ENCODE assay signal across 9 cellular contexts in the genomic region with DNA sequence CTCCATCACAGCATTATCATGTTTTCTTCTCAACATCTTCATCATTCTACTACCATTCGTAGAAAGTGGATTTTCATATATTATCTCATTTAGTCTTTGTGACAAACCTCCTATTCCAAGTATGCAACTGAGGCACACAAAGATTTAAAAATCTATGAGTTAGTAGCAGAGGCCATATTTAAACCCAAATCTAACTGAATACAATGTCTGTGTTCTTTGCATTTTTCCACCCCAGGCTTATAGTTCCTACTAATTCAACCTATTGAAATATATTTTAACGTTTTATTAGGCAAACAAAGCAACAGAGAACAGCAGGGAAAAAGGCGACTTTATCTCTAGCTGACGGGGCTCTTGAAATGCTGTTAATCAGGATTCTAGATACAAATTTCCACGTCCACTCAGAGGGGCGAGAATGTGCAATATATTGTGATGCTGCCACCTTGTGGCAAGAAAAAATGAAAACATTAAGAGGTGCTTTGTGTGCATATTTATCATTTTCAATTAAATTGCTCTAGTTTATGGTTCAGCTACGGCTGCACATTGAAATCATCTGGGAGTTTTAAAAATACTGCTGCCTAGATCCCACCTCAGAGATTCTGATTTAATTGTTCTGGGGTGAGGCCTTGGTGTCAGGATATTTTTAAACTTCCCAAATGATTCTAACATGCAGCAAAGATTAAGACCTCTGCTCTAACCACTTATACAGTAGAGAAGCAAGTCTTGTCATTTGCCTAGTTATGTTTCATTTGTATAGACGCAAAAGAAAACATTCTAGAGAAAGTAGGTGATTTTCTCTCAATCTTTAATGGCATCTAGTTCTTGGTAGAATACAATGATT.
DNase-seq lines count a peak whose midpoint lies in the region; ATAC-seq and TF ChIP-seq lines count a peak whose summit lies in the region.
"Had no signal": no experiment of that assay in that cellular context is flagged by ENCODE, and none has a peak within 500 bp of the region (broad histone marks: within the 10 kb centered on the region; RNA-seq: fewer than 3 reads in every experiment).

No MANE protein-coding gene starts in this region.

- no peak overlapping the region for H3K4me3 ChIP-seq in AG09309 (ENCODE audit: control insufficient read depth, low read depth, low read length)
- no peak overlapping the region for H3K4me3 ChIP-seq in lung

- H3K36me3 Mint-ChIP-seq in activated naive CD4-positive, alpha-beta T cell treated with anti-CD3 and anti-CD28 coated beads, Interleukin-2, amount 10 ng/mL, durations not matched to agents 7 days and 5 days = no peaks in the 10 kb centered on the region
- H3K36me3 Mint-ChIP-seq: IgD-negative memory B cell had no signal

- CTCF ChIA-PET in activated naive CD4-positive, alpha-beta T cell treated with anti-CD3 and anti-CD28 coated beads, Interleukin-2, amount 10 ng/mL, durations not matched to agents 7 days and 5 days (lab: Charles Lee) = no interaction called here

- H3K4me1 ChIP-seq in lung (ENCODE audit: control insufficient read depth in 2 of 2, insufficient read depth in 2 of 2, low read length in 2 of 2) = no peaks in the 10 kb centered on the region

- peak; percentile 54 for TF ChIP-seq CTCF in AG09309 (IDR thresholded peaks at IDR 0.05; ENCODE audit: control insufficient read depth, insufficient read depth, low read depth, low read length, missing control alignments)
- TF ChIP-seq CTCF in GM13976 (IDR thresholded peaks at IDR 0.05; ENCODE audit: borderline replicate concordance, control extremely low read depth, extremely low read depth, insufficient read depth, missing control alignments) = peak; percentile 45
- TF ChIP-seq CTCF in lung (IDR thresholded peaks at IDR 0.05; ENCODE audit: control extremely low read depth, extremely low read depth) = peak; percentile 21

- WGBS in lung, 2 donors = 20 to 26% methylated on average over 8 of the region's 8 CpGs

- in situ Hi-C loops in GM13976 (cut with MboI; ENCODE audit: low sequenced_read_pairs, unreplicated experiment) = no loop called here

- no peak overlapping the region for H3K4me3 Mint-ChIP-seq in activated naive CD4-positive, alpha-beta T cell treated with anti-CD3 and anti-CD28 coated beads, Interleukin-2, amount 10 ng/mL, durations not matched to agents 7 days and 5 days
- H3K4me3 Mint-ChIP-seq: IgD-negative memory B cell had no signal

- H3K9me3 Mint-ChIP-seq in activated naive CD4-positive, alpha-beta T cell treated with anti-CD3 and anti-CD28 coated beads, Interleukin-2, amount 10 ng/mL, durations not matched to agents 7 days and 5 days = no peaks in the 10 kb centered on the region

- no peaks in the 10 kb centered on the region for H3K9me3 ChIP-seq in lung (ENCODE audit: control insufficient read depth in 2 of 2, insufficient read depth in 1 of 2, low read length in 1 of 2)

- ATAC-seq in HG03342 (IDR thresholded peaks at IDR 0.05; ENCODE audit: unreplicated experiment) (peak; percentile 81), lung (ENCODE audit: insufficient read depth, low FRiP score) (peak; percentile 58), HG02840 (IDR thresholded peaks at IDR 0.05; ENCODE audit: low FRiP score, unreplicated experiment) (no peak)

- no peak overlapping the region for H3K27ac Mint-ChIP-seq in activated naive CD4-positive, alpha-beta T cell treated with anti-CD3 and anti-CD28 coated beads, Interleukin-2, amount 10 ng/mL, durations not matched to agents 7 days and 5 days
- H3K27ac Mint-ChIP-seq: IgD-negative memory B cell had no signal

- H3K27ac ChIP-seq in lung (ENCODE audit: low read depth in 1 of 2, low read length in 1 of 2) = no peak overlapping the region

- H3K27me3 Mint-ChIP-seq in activated naive CD4-positive, alpha-beta T cell treated with anti-CD3 and anti-CD28 coated beads, Interleukin-2, amount 10 ng/mL, durations not matched to agents 7 days and 5 days = no peaks in the 10 kb centered on the region

- DNase-seq in AG09309 (ENCODE audit: low read depth) = no peak
- no peak for DNase-seq in GM13976 (ENCODE audit: low spot score)
- DNase-seq in NOMO-1 (lab: John Stamatoyannopoulos, UW; ENCODE audit: unreplicated experiment in 2 of 2) = peak; percentile 25 to 46
- DNase-seq in cerebellar cortex (ENCODE audit: low spot score) = peak; percentile 73
- DNase-seq in lung (ENCODE audit: low spot score) = no peak
- DNase-seq in activated naive CD4-positive, alpha-beta T cell treated with anti-CD3 and anti-CD28 coated beads, Interleukin-2, amount 10 ng/mL, durations not matched to agents 7 days and 5 days = no peak

- no peaks in the 10 kb centered on the region for H3K36me3 ChIP-seq in lung (ENCODE audit: control insufficient read depth in 2 of 2, insufficient read depth in 2 of 2, low read length in 2 of 2)

- H3K27me3 ChIP-seq in lung (ENCODE audit: control insufficient read depth, insufficient read depth) = no peaks in the 10 kb centered on the region

- H3K4me1 Mint-ChIP-seq in activated naive CD4-positive, alpha-beta T cell treated with anti-CD3 and anti-CD28 coated beads, Interleukin-2, amount 10 ng/mL, durations not matched to agents 7 days and 5 days = no peaks in the 10 kb centered on the region

Comparison
In these comparisons a context has a peak if more than half of its experiments do, and no peak if none do; other contexts are left out.
1. DNase-seq: peak in NOMO-1 (2 of 2) and cerebellar cortex (single experiment); none in AG09309 (single experiment), GM13976 (single experiment), lung (single experiment) and activated naive CD4-positive, alpha-beta T cell treated with anti-CD3 and anti-CD28 coated beads, Interleukin-2, amount 10 ng/mL, durations not matched to agents 7 days and 5 days (single experiment).
2. Peak in every context shown above with its lines, with median percentiles within 50 percentile points of each other: CTCF ChIP-seq.